In genomic region chr7:135682191-135682590, GRCh38 we compare ENCODE assay signal across 22 cellular contexts. TPM values are rescaled to one million over a fixed set of nuclear protein-coding genes. Genes with fewer than 3 reads are reported as not detected.
DNase-seq lines count a peak whose midpoint lies in the region; ATAC-seq and TF ChIP-seq lines count a peak whose summit lies in the region.
"Had no signal": no experiment of that assay in that cellular context is flagged by ENCODE, and none has a peak within 500 bp of the region (broad histone marks: within the 10 kb centered on the region; RNA-seq: fewer than 3 reads in every experiment).

No MANE protein-coding gene starts in this region.

- no peak overlapping the region for H3K4me3 ChIP-seq in SK-N-SH (ENCODE audit: low read depth in 2 of 2, low read length in 1 of 2)
- H3K4me3 ChIP-seq in RWPE2 (ENCODE audit: severe bottlenecking), result no peak overlapping the region
- no peak overlapping the region for H3K4me3 ChIP-seq in right cardiac atrium (ENCODE audit: low read length)
- no peak overlapping the region for H3K4me3 ChIP-seq in thyroid gland (replicated peaks in 1 of 3)
- H3K4me3 ChIP-seq: neural progenitor cell, sigmoid colon, tibial nerve had no signal

- H3K36me3 ChIP-seq in SK-N-SH (replicated peaks in 1 of 2; ENCODE audit: control insufficient read depth in 1 of 2, insufficient read depth in 2 of 2, low read length in 1 of 2) (peaks cover 10 to 11% of the 10 kb centered on the region in 2 experiments), RWPE2 (ENCODE audit: low read depth) (no peaks in the 10 kb centered on the region; the same call in 1 of the 2 replicates), thyroid gland (no peaks in the 10 kb centered on the region)
- H3K36me3 ChIP-seq: neural progenitor cell had no signal

- TF ChIP-seq POLR2A in thyroid gland (IDR thresholded peaks at IDR 0.05), result no peak

- H2AFZ ChIP-seq in SK-N-SH (ENCODE audit: low read depth), result no peak overlapping the region
- H2AFZ ChIP-seq: neural progenitor cell had no signal

- POLR2A ChIA-PET in SK-N-SH (lab: Yijun Ruan, JAX), result interaction anchor here (0.6 to 0.8 kb wide), 2 partner anchors 15 to 25 kb away, joined by 3 to 4 read pairs; no protein-coding TSS in a partner anchor

- WGBS in SK-N-SH (ENCODE audit: low lambda C conversion rate), result 65% methylated on average over 3 of the region's 3 CpGs
- 67% methylated on average over 3 of the region's 3 CpGs for WGBS in right cardiac atrium
- 39 to 41% methylated on average over 3 of the region's 3 CpGs for WGBS in thyroid gland, 2 donors

- intact Hi-C loops in right cardiac atrium (cut with DNase I) (loop anchor here in 1 of 4 donors (10.0 kb wide), 1 partner anchor 113 kb away; no protein-coding TSS in a partner anchor), thyroid gland (cut with DNase I) (no loop called here)

- no peak overlapping the region for H3K9ac ChIP-seq in SK-N-SH
- H3K9ac ChIP-seq: neural progenitor cell had no signal

- ATAC-seq in SK-N-SH treated with all-trans-retinoic acid at 6 μM for 48 hours (no peak), RWPE2 (ENCODE audit: low read depth) (no peak), right cardiac atrium (peak in 1 of 2 donors; percentile 31)

- no peaks in the 10 kb centered on the region for H3K9me2 ChIP-seq in SK-N-SH

- H3K27ac ChIP-seq in SK-N-SH (ENCODE audit: low read depth in 2 of 2, low read length in 1 of 2) (peak overlapping the region; percentile 20 to 59; a peak in 3 of 4 replicates), RWPE2 (ENCODE audit: poor library complexity, severe bottlenecking) (peak overlapping the region; percentile 76), right cardiac atrium (ENCODE audit: low read length) (peak overlapping the region; percentile 18), thyroid gland (peak overlapping the region; percentile 70 to 94 (median 81))
- H3K27ac ChIP-seq: neural progenitor cell, tibial nerve had no signal

- peak overlapping the region; percentile 9; the same call in 1 of the 2 replicates for H3K4me2 ChIP-seq in SK-N-SH
- H3K4me2 ChIP-seq: neural progenitor cell had no signal

- H3K27me3 ChIP-seq in SK-N-SH (ENCODE audit: insufficient read depth) (no peaks in the 10 kb centered on the region), RWPE2 (ENCODE audit: insufficient read depth, poor library complexity, severe bottlenecking) (no peaks in the 10 kb centered on the region), right cardiac atrium (ENCODE audit: control insufficient read depth, insufficient read depth) (no peaks in the 10 kb centered on the region), thyroid gland (no peaks in the 10 kb centered on the region)
- H3K27me3 ChIP-seq: neural progenitor cell, sigmoid colon, tibial nerve had no signal

- TF ChIP-seq CTCF in SK-N-SH (IDR thresholded peaks at IDR 0.05), result no peak
- TF ChIP-seq CTCF in RWPE2 (IDR thresholded peaks at IDR 0.05; ENCODE audit: poor library complexity, severe bottlenecking), result no peak
- no peak for TF ChIP-seq CTCF in thyroid gland (IDR thresholded peaks at IDR 0.05)

- DNase-seq in SK-N-SH, result no peak
- no peak for DNase-seq in RWPE2 (ENCODE audit: low spot score)
- no peak for DNase-seq in right cardiac atrium
- peak in 1 of 2 donors; percentile 34 for DNase-seq in thyroid gland
- no peak for DNase-seq in SIG-M5 (lab: John Stamatoyannopoulos, UW)
- DNase-seq in NCI-H187 treated with DMSO at 0.1 percent for 48 hours (lab: John Stamatoyannopoulos, UW), result no peak
- DNase-seq in activated CD4-positive, alpha-beta T cell treated with anti-CD3 and anti-CD28 coated beads for 48 hours, result no peak
- DNase-seq: 8988T; activated CD4-positive, alpha-beta T cell treated with anti-CD3 and anti-CD28 coated beads for 4 hours; AML-193; DMS79; hypothalamus; posterior cingulate gyrus; sigmoid colon; stimulated activated CD4-positive, alpha-beta T cell treated with anti-CD3 and anti-CD28 coated beads, Interleukin-15, amount 100 ng/mL, for 24 hours had no signal

- TF ChIP-seq RAD21 in SK-N-SH (IDR thresholded peaks at IDR 0.05; ENCODE audit: low read length), result no peak

- peaks cover 5% of the 10 kb centered on the region for H4K20me1 ChIP-seq in SK-N-SH (ENCODE audit: insufficient read depth)

- H3K79me2 ChIP-seq in SK-N-SH (ENCODE audit: insufficient read depth), result peaks cover 98% of the 10 kb centered on the region

- no peak for TF ChIP-seq EP300 in SK-N-SH (IDR thresholded peaks at IDR 0.05; ENCODE audit: borderline replicate concordance in 1 of 2, low read depth in 1 of 2, low read length in 1 of 2)

- peaks cover 46 to 52% of the 10 kb centered on the region in 2 experiments for H3K4me1 ChIP-seq in SK-N-SH (ENCODE audit: control insufficient read depth in 1 of 2, insufficient read depth in 2 of 2, low read depth in 1 of 2, low read length in 1 of 2)
- H3K4me1 ChIP-seq in RWPE2 (ENCODE audit: insufficient read depth, poor library complexity, severe bottlenecking), result peaks cover 48% of the 10 kb centered on the region
- H3K4me1 ChIP-seq in right cardiac atrium (ENCODE audit: control insufficient read depth, insufficient read depth, low read length), result peaks cover 13% of the 10 kb centered on the region
- H3K4me1 ChIP-seq in thyroid gland, result peaks cover 65 to 68% of the 10 kb centered on the region in 2 donors
- H3K4me1 ChIP-seq: neural progenitor cell had no signal

- H3K9me3 ChIP-seq in SK-N-SH, result no peaks in the 10 kb centered on the region
- H3K9me3 ChIP-seq in RWPE2 (ENCODE audit: severe bottlenecking), result no peaks in the 10 kb centered on the region
- no peaks in the 10 kb centered on the region for H3K9me3 ChIP-seq in right cardiac atrium (ENCODE audit: control insufficient read depth, low read length)
- no peaks in the 10 kb centered on the region for H3K9me3 ChIP-seq in thyroid gland
- H3K9me3 ChIP-seq: sigmoid colon, tibial nerve had no signal

- peaks cover 33% of the 10 kb centered on the region for H3F3A ChIP-seq in SK-N-SH (replicated peaks; ENCODE audit: insufficient read depth)

- CTCF ChIA-PET in SK-N-SH (lab: Yijun Ruan, JAX), result interaction anchor here (0.6 to 2.2 kb wide), 7 partner anchors 9 to 328 kb away, joined by 3 to 23 read pairs (median 3); no protein-coding TSS in a partner anchor

TF ChIP-seq in SK-N-SH, 30 proteins besides CTCF, POLR2A, EP300 and RAD21:
- TF ChIP-seq TEAD4 (IDR thresholded peaks at IDR 0.05; ENCODE audit: borderline replicate concordance, insufficient read depth) (no peak), CHD2 (IDR thresholded peaks at IDR 0.05; ENCODE audit: low read length, partially characterized antibody) (no peak), NFIC (IDR thresholded peaks at IDR 0.05; ENCODE audit: borderline replicate concordance) (peak; percentile 48; the same call in 1 of the 2 replicates), FOSL2 (IDR thresholded peaks at IDR 0.05; ENCODE audit: borderline replicate concordance, low read depth) (no peak)
- TF ChIP-seq, protein P1, sequence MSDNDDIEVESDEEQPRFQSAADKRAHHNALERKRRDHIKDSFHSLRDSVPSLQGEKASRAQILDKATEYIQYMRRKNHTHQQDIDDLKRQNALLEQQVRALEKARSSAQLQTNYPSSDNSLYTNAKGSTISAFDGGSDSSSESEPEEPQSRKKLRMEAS (IDR thresholded peaks at IDR 0.05; ENCODE audit: low read depth), result no peak
- TF ChIP-seq, protein P2, sequence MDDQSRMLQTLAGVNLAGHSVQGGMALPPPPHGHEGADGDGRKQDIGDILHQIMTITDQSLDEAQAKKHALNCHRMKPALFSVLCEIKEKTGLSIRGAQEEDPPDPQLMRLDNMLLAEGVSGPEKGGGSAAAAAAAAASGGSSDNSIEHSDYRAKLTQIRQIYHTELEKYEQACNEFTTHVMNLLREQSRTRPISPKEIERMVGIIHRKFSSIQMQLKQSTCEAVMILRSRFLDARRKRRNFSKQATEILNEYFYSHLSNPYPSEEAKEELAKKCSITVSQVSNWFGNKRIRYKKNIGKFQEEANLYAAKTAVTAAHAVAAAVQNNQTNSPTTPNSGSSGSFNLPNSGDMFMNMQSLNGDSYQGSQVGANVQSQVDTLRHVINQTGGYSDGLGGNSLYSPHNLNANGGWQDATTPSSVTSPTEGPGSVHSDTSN (IDR thresholded peaks at IDR 0.05), result no peak
TF ChIP-seq in SK-N-SH: peak in this region for 1.

TF ChIP-seq in SK-N-SH treated with all-trans-retinoic acid at 6 μM for 48 hours, 23 proteins besides CTCF, POLR2A, EP300 and RAD21 (continues in another document):
- TF ChIP-seq POU6F1 (CRISPR knock-in tag; IDR thresholded peaks at IDR 0.05; ENCODE audit: borderline replicate concordance, low read depth) (no peak), RARB (CRISPR knock-in tag; IDR thresholded peaks at IDR 0.05) (no peak), ZFP30 (CRISPR knock-in tag; IDR thresholded peaks at IDR 0.05) (no peak)

RNA-seq across cellular contexts. Expression of gene STMP1, which starts 19.9 kb away (rescaled TPM):
- polyA plus RNA-seq in SK-N-SH (2012; rRNA removed) (26.0 and 30.0 TPM in 2 replicates), right cardiac atrium (30.8 TPM)
- 36.1 and 52.6 TPM in 2 replicates for polyA plus RNA-seq in SK-N-SH (2012; cell fraction: cytosol; rRNA removed)
- 16.6 and 24.6 TPM in 2 replicates for polyA plus RNA-seq in SK-N-SH (2012; cell fraction: nucleus; rRNA removed)
- total RNA-seq in right cardiac atrium (10 to 100 TPM; 27.4 to 30.9 (median 28.7) TPM), thyroid gland (10 to 100 TPM; 28.2 to 42.2 (median 38.6) TPM)

RNA-seq across cellular contexts. Expression of gene SLC13A4, which starts 45.8 kb away (rescaled TPM):
- polyA plus RNA-seq in SK-N-SH (2012; rRNA removed) (0.23 and 0.30 TPM in 2 replicates), right cardiac atrium (0.16 TPM)
- 0.12 and 0.28 TPM in 2 replicates for polyA plus RNA-seq in SK-N-SH (2012; cell fraction: cytosol; rRNA removed)
- polyA plus RNA-seq in SK-N-SH (2012; cell fraction: nucleus; rRNA removed), result 0.26 TPM in 2 replicates
- total RNA-seq in right cardiac atrium (under 1 TPM in 2 of 4 donors, not detected in 2; 0.23 to 0.41 TPM), thyroid gland (under 1 TPM in 1 of 4 donors, not detected in 3; 0.20 TPM)
- total RNA-seq: fibroblast of villous mesenchyme, H4, HT1080, RPMI7951, tibial nerve had no signal

Comparison
In these comparisons a context has a peak if more than half of its experiments do, and no peak if none do; other contexts are left out.
1. H3K27ac ChIP-seq: peak in every context shown above with its lines; median percentile 81 in thyroid gland; 76 in RWPE2; 40 in SK-N-SH; 18 in right cardiac atrium.